Comparison of ENCODE assay signal across 8 cellular contexts in the genomic region with DNA sequence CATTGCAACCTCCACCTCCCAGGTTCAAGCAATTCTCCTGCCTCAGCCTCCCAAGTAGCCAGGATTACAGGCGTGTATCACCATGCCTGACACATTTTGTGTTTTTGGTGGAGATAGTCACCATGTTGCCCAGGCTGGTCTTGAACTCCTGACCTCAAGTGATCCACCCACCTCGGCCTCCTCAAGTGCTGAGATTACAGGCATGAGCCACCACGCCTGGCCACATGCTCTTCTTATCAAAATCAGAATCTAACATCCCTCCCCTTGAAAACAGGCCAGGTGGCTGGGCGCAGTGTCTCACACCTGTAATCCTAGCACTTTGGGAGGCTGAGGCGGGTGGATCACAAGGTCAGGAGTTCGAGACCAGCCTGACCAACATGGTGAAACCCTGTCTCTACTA. TPM values are rescaled to one million over a fixed set of nuclear protein-coding genes. Genes with fewer than 3 reads are reported as not detected.
"Had no signal": no experiment of that assay in that cellular context is flagged by ENCODE, and none has a peak within 500 bp of the region (broad histone marks: within the 10 kb centered on the region; RNA-seq: fewer than 3 reads in every experiment).

No MANE protein-coding gene starts in this region.

RNA-seq across cellular contexts. Expression of gene XIRP1, which starts 21.5 kb away (rescaled TPM):
- total RNA-seq: cerebellum, dermis blood vessel endothelial cell, esophagus mucosa, glomerular endothelial cell, lower leg skin, lower lobe of right lung, lung microvascular endothelial cell had no signal
- polyA plus RNA-seq: keratinocyte had no signal
